In the genomic region with DNA sequence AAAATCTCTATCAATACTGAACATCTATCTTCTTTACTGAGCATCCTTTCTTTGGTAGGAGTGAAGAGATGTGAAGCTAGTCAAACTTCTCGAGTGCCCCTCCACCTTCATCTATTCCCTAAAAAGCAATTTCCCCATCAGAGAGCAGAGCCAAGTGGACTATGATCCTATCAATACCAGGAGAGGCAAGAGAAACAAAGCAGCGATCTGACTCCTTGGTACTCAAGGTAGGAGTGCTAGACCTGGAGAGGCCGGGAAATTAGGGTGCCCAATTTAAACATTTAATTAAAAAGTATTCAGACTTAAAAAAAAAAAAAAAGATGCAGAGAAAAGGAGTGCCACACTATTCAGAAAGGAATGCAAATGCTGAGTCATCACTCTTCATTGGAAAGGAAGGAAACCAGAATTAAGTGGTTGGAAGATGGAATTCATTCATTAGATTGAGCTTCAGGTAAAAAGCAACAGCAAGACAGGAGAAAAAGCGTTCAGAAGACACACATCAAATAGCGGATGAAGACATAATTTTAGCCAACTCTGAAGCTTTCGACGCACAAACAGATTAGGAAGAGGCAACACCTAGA, we compare ENCODE assay signal across 8 cellular contexts. TPM values are rescaled to one million over a fixed set of nuclear protein-coding genes. Genes with fewer than 3 reads are reported as not detected.
DNase-seq lines count a peak whose midpoint lies in the region; ATAC-seq and TF ChIP-seq lines count a peak whose summit lies in the region.

No MANE protein-coding gene starts in this region.

- H3K27ac ChIP-seq in VCaP (peak overlapping the region; percentile 90), skeletal muscle tissue (ENCODE audit: low read depth, low read length) (peak overlapping the region; percentile 97)

- no peaks in the 10 kb centered on the region for H3K9me3 ChIP-seq in skeletal muscle tissue (ENCODE audit: control insufficient read depth in 3 of 3, low read length in 3 of 3)

- ATAC-seq in GM18511 (IDR thresholded peaks at IDR 0.05; ENCODE audit: unreplicated experiment) (no peak), GM18517 (IDR thresholded peaks at IDR 0.05; ENCODE audit: unreplicated experiment) (no peak)

- no peaks in the 10 kb centered on the region for H3K36me3 ChIP-seq in skeletal muscle tissue (ENCODE audit: control insufficient read depth in 3 of 3, insufficient read depth in 3 of 3, low read length in 3 of 3)

- H3K27me3 ChIP-seq in skeletal muscle tissue (ENCODE audit: control insufficient read depth in 3 of 3, insufficient read depth in 3 of 3, low read length in 3 of 3), result no peaks in the 10 kb centered on the region

- peaks cover 25 to 45% (median 39%) of the 10 kb centered on the region in 3 donors for H3K4me1 ChIP-seq in skeletal muscle tissue (ENCODE audit: control insufficient read depth in 3 of 3, insufficient read depth in 3 of 3, low read length in 3 of 3)

- peak overlapping the region; percentile 75 to 96 (median 89) for H3K9ac ChIP-seq in skeletal muscle tissue (ENCODE audit: low read depth in 1 of 3, low read length in 3 of 3)

- TF ChIP-seq CTCF in VCaP (conservative IDR thresholded peaks at IDR 0.05) (no peak), GM20000 (IDR thresholded peaks at IDR 0.05; ENCODE audit: extremely low read depth, missing control alignments) (no peak)

- peak overlapping the region; percentile 92 to 97 (median 96) for H3K4me3 ChIP-seq in skeletal muscle tissue (ENCODE audit: low read length in 3 of 3)

- DNase-seq in NCI-H2196 (lab: John Stamatoyannopoulos, UW; ENCODE audit: unreplicated experiment), result peak; percentile 2
- no peak for DNase-seq in NCI-H2196 treated with DMSO at 0.1 percent for 48 hours (lab: John Stamatoyannopoulos, UW; ENCODE audit: unreplicated experiment)
- peak; percentile 14 for DNase-seq in globus pallidus (ENCODE audit: low spot score)
- DNase-seq in GM20000 (ENCODE audit: low spot score), result no peak

RNA-seq across cellular contexts. Expression of a gene that starts 1.5 kb away (rescaled TPM):
- 39.1 TPM for total RNA-seq in skeletal muscle tissue

RNA-seq across cellular contexts. Expression of a gene that starts 52.7 kb away (rescaled TPM):
- 39.7 TPM for total RNA-seq in skeletal muscle tissue

RNA-seq across cellular contexts. Expression of a gene that starts 56.0 kb away (rescaled TPM):
- total RNA-seq in skeletal muscle tissue, result 4.7 TPM

Comparison
In these comparisons a context has a peak if more than half of its experiments do, and no peak if none do; other contexts are left out.
1. DNase-seq: peak in NCI-H2196 (single experiment) and globus pallidus (single experiment); none in NCI-H2196 treated with DMSO at 0.1 percent for 48 hours (single experiment) and GM20000 (single experiment).